ENCODE assay signal across 1 cellular context in genomic region chr2:120552800-120553471, GRCh38.
TF ChIP-seq lines count a peak whose summit lies in the region.

No MANE protein-coding gene starts in this region.

TF ChIP-seq in HepG2, 621 proteins besides CTCF, POLR2A, EP300 and RAD21 (continued from another document and continues in another):
- no peak for TF ChIP-seq CEBPZ (IDR thresholded peaks at IDR 0.05; ENCODE audit: low read length)
- peak; percentile 54; the same call in 1 of the 2 replicates for TF ChIP-seq ZNF280B (CRISPR knock-in tag; IDR thresholded peaks at IDR 0.05; ENCODE audit: borderline replicate concordance)
- TF ChIP-seq ZNF616 (CRISPR knock-in tag; IDR thresholded peaks at IDR 0.05; ENCODE audit: low read depth): no peak
- peak; percentile 97 for TF ChIP-seq ZNF124 (CRISPR knock-in tag; IDR thresholded peaks at IDR 0.05)
- peak; percentile 86; the same call in 1 of the 2 replicates for TF ChIP-seq AHR (CRISPR knock-in tag; IDR thresholded peaks at IDR 0.05)
- peak; percentile 88; the same call in 1 of the 2 replicates for TF ChIP-seq ZNF691 (CRISPR knock-in tag; IDR thresholded peaks at IDR 0.05; ENCODE audit: borderline replicate concordance, low read depth)
- peak; percentile 68 for TF ChIP-seq THAP11 (CRISPR knock-in tag; IDR thresholded peaks at IDR 0.05)
- TF ChIP-seq SSRP1 (CRISPR knock-in tag; IDR thresholded peaks at IDR 0.05): no peak; the same call in 1 of the 2 replicates
- no peak; the same call in 1 of the 2 replicates for TF ChIP-seq FOSL1 (CRISPR knock-in tag; IDR thresholded peaks at IDR 0.05; ENCODE audit: borderline replicate concordance)
- TF ChIP-seq PRDM15 (CRISPR knock-in tag; IDR thresholded peaks at IDR 0.05): no peak; the same call in 1 of the 2 replicates
- TF ChIP-seq ZBTB39 (CRISPR knock-in tag; IDR thresholded peaks at IDR 0.05): no peak
- TF ChIP-seq NR2F1 (CRISPR knock-in tag; IDR thresholded peaks at IDR 0.05): peak in 1 of 2 experiments; percentile 39; a peak in 1 of 4 replicates
- TF ChIP-seq IRF1 (CRISPR knock-in tag; IDR thresholded peaks at IDR 0.05; ENCODE audit: low read depth): no peak
- TF ChIP-seq JDP2 (CRISPR knock-in tag; IDR thresholded peaks at IDR 0.05; ENCODE audit: borderline replicate concordance): no peak
- no peak for TF ChIP-seq SATB2 (CRISPR knock-in tag; IDR thresholded peaks at IDR 0.05)
- TF ChIP-seq THAP7 (CRISPR knock-in tag; IDR thresholded peaks at IDR 0.05): 0 out of 2 replicates have a peak, but pooled peaks have one; percentile 73
- no peak for TF ChIP-seq TCF7 (IDR thresholded peaks at IDR 0.05; ENCODE audit: low read depth)
- no peak; the same call in 1 of the 2 replicates for TF ChIP-seq ZBTB46 (CRISPR knock-in tag; IDR thresholded peaks at IDR 0.05; ENCODE audit: borderline replicate concordance)
- peak; percentile 76 for TF ChIP-seq PAXIP1 (CRISPR knock-in tag; conservative IDR thresholded peaks at IDR 0.05)
- peak; percentile 55; the same call in 1 of the 2 replicates for TF ChIP-seq NCOR1 (IDR thresholded peaks at IDR 0.05; ENCODE audit: borderline replicate concordance, low read length)
- TF ChIP-seq ZNF10 (CRISPR knock-in tag; IDR thresholded peaks at IDR 0.05; ENCODE audit: borderline replicate concordance, low read depth): no peak
- 0 out of 2 replicates have a peak, but pooled peaks have one; percentile 74 for TF ChIP-seq GTF2F1 (IDR thresholded peaks at IDR 0.05; ENCODE audit: low read length)
- TF ChIP-seq STAT5B (CRISPR knock-in tag; IDR thresholded peaks at IDR 0.05): no peak
- TF ChIP-seq ZNF512 (CRISPR knock-in tag; IDR thresholded peaks at IDR 0.05): no peak
- TF ChIP-seq U2AF1 (optimal IDR thresholded peaks at IDR 0.05; ENCODE audit: low read depth, low read length): no peak
- TF ChIP-seq PHF5A (CRISPR knock-in tag; IDR thresholded peaks at IDR 0.05; ENCODE audit: low read depth, unreplicated experiment): peak; percentile 61
- TF ChIP-seq ATRX (CRISPR knock-in tag; IDR thresholded peaks at IDR 0.05; ENCODE audit: borderline replicate concordance): no peak
- peak; percentile 83; the same call in 1 of the 2 replicates for TF ChIP-seq TARDBP (CRISPR knock-in tag; IDR thresholded peaks at IDR 0.05)
- no peak for TF ChIP-seq CBX2 (IDR thresholded peaks at IDR 0.05; ENCODE audit: low read depth, low read length)
- 0 out of 2 replicates have a peak, but pooled peaks have one; percentile 33 for TF ChIP-seq CBX2 (CRISPR knock-in tag; IDR thresholded peaks at IDR 0.05; ENCODE audit: low read depth)
- TF ChIP-seq HNRNPL (IDR thresholded peaks at IDR 0.05; ENCODE audit: low read depth, low read length): peak; percentile 51; the same call in 1 of the 2 replicates
- TF ChIP-seq KDM4B (CRISPR knock-in tag; IDR thresholded peaks at IDR 0.05): peak; percentile 91
